Comparison of ENCODE assay signal across 17 cellular contexts in genomic region chr3:42855547-42856380, GRCh38. TPM values are rescaled to one million over a fixed set of nuclear protein-coding genes. Genes with fewer than 3 reads are reported as not detected.
DNase-seq lines count a peak whose midpoint lies in the region; TF ChIP-seq lines count a peak whose summit lies in the region.
"Had no signal": no experiment of that assay in that cellular context is flagged by ENCODE, and none has a peak within 500 bp of the region (broad histone marks: within the 10 kb centered on the region; RNA-seq: fewer than 3 reads in every experiment).

No MANE protein-coding gene starts in this region.

- no peaks in the 10 kb centered on the region; a peak in 1 of 7 replicates for H3K36me3 Mint-ChIP-seq in H9 (ENCODE audit: insufficient read depth in 1 of 3, low read depth in 3 of 3)
- H3K36me3 Mint-ChIP-seq in activated CD4-positive, alpha-beta T cell treated with anti-CD3 and anti-CD28 coated beads, Interleukin-2, amount 10 ng/mL, durations not matched to agents 7 days and 5 days (ENCODE audit: low read depth), result no peaks in the 10 kb centered on the region

- no peak overlapping the region for H2BK20ac ChIP-seq in H9 (ENCODE audit: low read depth, low read length, poor library complexity, severe bottlenecking)

- no peaks in the 10 kb centered on the region for H4K20me1 ChIP-seq in H9 (ENCODE audit: control insufficient read depth, insufficient read depth, insufficient read length)

- H3K14ac ChIP-seq in H9 (ENCODE audit: insufficient read depth, low read length), result no peak overlapping the region

- H3K56ac ChIP-seq in H9 (ENCODE audit: insufficient read length, low read depth, low read length), result no peak overlapping the region

- H3K4me2 ChIP-seq in H9 (ENCODE audit: insufficient read depth, insufficient read length, low read length), result no peak overlapping the region
- H3K4me2 ChIP-seq: PC-9 had no signal

- no peak overlapping the region for H4K91ac ChIP-seq in H9 (ENCODE audit: insufficient read length, low read depth, low read length)

- H2AK5ac ChIP-seq in H9 (ENCODE audit: insufficient read length, low read length), result no peak overlapping the region

- no peaks in the 10 kb centered on the region for H3K27me3 ChIP-seq in H9 (ENCODE audit: insufficient read depth, low read length)
- H3K27me3 ChIP-seq: SJCRH30 had no signal

- H4K8ac ChIP-seq in H9 (replicated peaks; ENCODE audit: insufficient read length, low read depth, low read length), result no peak overlapping the region

- H3K9me3 ChIP-seq in H9 (ENCODE audit: control insufficient read depth, low read depth, low read length), result no peaks in the 10 kb centered on the region
- H3K9me3 ChIP-seq: SJCRH30 had no signal

- H2AFZ ChIP-seq in H9 (ENCODE audit: low read length), result no peak overlapping the region
- H2AFZ ChIP-seq: PC-9 had no signal

- no peak overlapping the region for H3T11ph ChIP-seq in H9 (ENCODE audit: low read length)

- H2BK15ac ChIP-seq in H9 (ENCODE audit: low read depth, low read length), result no peak overlapping the region

- H3K9ac ChIP-seq in H9 (ENCODE audit: extremely low read depth, insufficient read length, low read length), result no peak overlapping the region

- WGBS in H9 (ENCODE audit: extremely low coverage, insufficient read length, low lambda C conversion rate), result no CpG with 5 or more reads among the region's 4 CpGs

- H3K18ac ChIP-seq in H9 (ENCODE audit: insufficient read length, low read depth, low read length), result no peak overlapping the region

- POLR2A ChIA-PET in activated CD4-positive, alpha-beta T cell treated with anti-CD3 and anti-CD28 coated beads, Interleukin-2, amount 10 ng/mL, durations not matched to agents 7 days and 5 days (lab: Charles Lee), result no interaction called here

- H3K79me2 ChIP-seq in H9 (ENCODE audit: insufficient read depth, low read length), result no peaks in the 10 kb centered on the region

- no peak overlapping the region for H4K5ac ChIP-seq in H9 (ENCODE audit: insufficient read length, low read depth, low read length)

- no peak overlapping the region for H3K4me3 Mint-ChIP-seq in H9
- H3K4me3 Mint-ChIP-seq in activated CD4-positive, alpha-beta T cell treated with anti-CD3 and anti-CD28 coated beads, Interleukin-2, amount 10 ng/mL, durations not matched to agents 7 days and 5 days, result no peak overlapping the region

- no peak overlapping the region for H3K27ac ChIP-seq in H9 (ENCODE audit: insufficient read length, low read depth, low read length)
- H3K27ac ChIP-seq: PC-9, SJCRH30 had no signal

- H3K9me3 Mint-ChIP-seq in H9, result peaks cover 6 to 9% of the 10 kb centered on the region in 2 experiments; a peak in 3 of 5 replicates
- H3K9me3 Mint-ChIP-seq in activated CD4-positive, alpha-beta T cell treated with anti-CD3 and anti-CD28 coated beads, Interleukin-2, amount 10 ng/mL, durations not matched to agents 7 days and 5 days, result no peaks in the 10 kb centered on the region

- no peak overlapping the region for H2BK5ac ChIP-seq in H9 (ENCODE audit: insufficient read length, low read length)

- no peak overlapping the region for H3K23ac ChIP-seq in H9 (ENCODE audit: insufficient read length, low read depth, low read length)

- no peaks in the 10 kb centered on the region for H3K79me1 ChIP-seq in H9 (ENCODE audit: insufficient read depth, low read depth, low read length, poor library complexity, severe bottlenecking)

- H3K4ac ChIP-seq in H9 (ENCODE audit: low read depth, low read length), result no peak overlapping the region

- no peak overlapping the region for H2BK120ac ChIP-seq in H9 (ENCODE audit: low read depth, low read length, poor library complexity, severe bottlenecking)

- no peaks in the 10 kb centered on the region for H3K23me2 ChIP-seq in H9 (ENCODE audit: insufficient read length, low read depth, low read length, poor library complexity, severe bottlenecking)

- H3K4me1 ChIP-seq in H9 (ENCODE audit: insufficient read depth, low read length), result no peaks in the 10 kb centered on the region
- H3K4me1 ChIP-seq: SJCRH30 had no signal

- CTCF ChIA-PET in activated CD4-positive, alpha-beta T cell treated with anti-CD3 and anti-CD28 coated beads, Interleukin-2, amount 10 ng/mL, durations not matched to agents 7 days and 5 days (lab: Charles Lee), result no interaction called here

- peaks cover 3 to 4% of the 10 kb centered on the region in 2 experiments; a peak in 3 of 4 replicates for H3K4me1 Mint-ChIP-seq in H9
- no peaks in the 10 kb centered on the region for H3K4me1 Mint-ChIP-seq in activated CD4-positive, alpha-beta T cell treated with anti-CD3 and anti-CD28 coated beads, Interleukin-2, amount 10 ng/mL, durations not matched to agents 7 days and 5 days

- H2BK12ac ChIP-seq in H9 (ENCODE audit: insufficient read length, low read depth, low read length), result no peak overlapping the region

- no peak for TF ChIP-seq CTCF in H9 (conservative IDR thresholded peaks at IDR 0.05)

- H3K27me3 Mint-ChIP-seq in H9 (ENCODE audit: low read depth), result peaks cover 6% of the 10 kb centered on the region
- peaks cover 21% of the 10 kb centered on the region for H3K27me3 Mint-ChIP-seq in activated CD4-positive, alpha-beta T cell treated with anti-CD3 and anti-CD28 coated beads, Interleukin-2, amount 10 ng/mL, durations not matched to agents 7 days and 5 days

- no peak overlapping the region for H3K27ac Mint-ChIP-seq in H9
- H3K27ac Mint-ChIP-seq in activated CD4-positive, alpha-beta T cell treated with anti-CD3 and anti-CD28 coated beads, Interleukin-2, amount 10 ng/mL, durations not matched to agents 7 days and 5 days, result no peak overlapping the region

- DNase-seq in H9 (peak; percentile 6), OCI-M1 (lab: John Stamatoyannopoulos, UW) (peak; percentile 40), ecto neural progenitor cell (ENCODE audit: low spot score) (peak; percentile 12), mucosa of gallbladder (ENCODE audit: low spot score) (peak; percentile 69), LoVo (ENCODE audit: low spot score) (no peak), NCI-H2171 treated with DMSO at 0.1 percent for 48 hours (lab: John Stamatoyannopoulos, UW) (no peak), NCI-H2227 (lab: John Stamatoyannopoulos, UW; ENCODE audit: unreplicated experiment) (no peak)
- no peak for DNase-seq in activated CD4-positive, alpha-beta T cell treated with anti-CD3 and anti-CD28 coated beads, Interleukin-2, amount 10 ng/mL, durations not matched to agents 7 days and 5 days
- DNase-seq: EL, GOT3, MM.1S, NCI-H1105, NCI-H187, NCI-H774, PC-9, SJCRH30 had no signal

RNA-seq across cellular contexts. Expression of gene CYP8B1, which starts 19.9 kb away (rescaled TPM):
- total RNA-seq in H9 (2021), result not detected in 2 replicates
- 2.8 TPM for total RNA-seq in mucosa of gallbladder
- not detected for total RNA-seq in activated CD4-positive, alpha-beta T cell treated with anti-CD3 and anti-CD28 coated beads, Interleukin-2, amount 10 ng/mL, durations not matched to agents 7 days and 5 days
- total RNA-seq: NCI-H460, PC-9, SJCRH30 had no signal

RNA-seq across cellular contexts. Expression of gene ACKR2, which starts 46.5 kb away (rescaled TPM):
- total RNA-seq in H9 (2021), result 0.13 TPM in 1 of 2 replicates, not detected in the other
- total RNA-seq in mucosa of gallbladder, result 5.0 TPM
- under 1 TPM; 0.40 to 0.73 TPM for total RNA-seq in activated CD4-positive, alpha-beta T cell treated with anti-CD3 and anti-CD28 coated beads, Interleukin-2, amount 10 ng/mL, durations not matched to agents 7 days and 5 days
- total RNA-seq: NCI-H460, SJCRH30 had no signal

RNA-seq across cellular contexts. Expression of gene ZNF662, which starts 50.2 kb away (rescaled TPM):
- total RNA-seq in H9 (2021) (not detected in 2 replicates), mucosa of gallbladder (8.6 TPM)
- total RNA-seq in activated CD4-positive, alpha-beta T cell treated with anti-CD3 and anti-CD28 coated beads, Interleukin-2, amount 10 ng/mL, durations not matched to agents 7 days and 5 days, result under 1 TPM; 0.22 to 0.25 TPM
- total RNA-seq: NCI-H460, SJCRH30 had no signal

RNA-seq across cellular contexts. Expression of gene HIGD1A, which starts 51.5 kb away (rescaled TPM):
- total RNA-seq in H9 (2021) (77.6 and 84.2 TPM in 2 replicates), mucosa of gallbladder (96.7 TPM)
- 10 to 100 TPM; 51.6 to 72.1 TPM for total RNA-seq in activated CD4-positive, alpha-beta T cell treated with anti-CD3 and anti-CD28 coated beads, Interleukin-2, amount 10 ng/mL, durations not matched to agents 7 days and 5 days

Comparison
In these comparisons a context has a peak if more than half of its experiments do, and no peak if none do; other contexts are left out.
1. DNase-seq: peak in H9 (single experiment), OCI-M1 (single experiment), ecto neural progenitor cell (single experiment) and mucosa of gallbladder (single experiment); none in LoVo (single experiment), activated CD4-positive, alpha-beta T cell treated with anti-CD3 and anti-CD28 coated beads, Interleukin-2, amount 10 ng/mL, durations not matched to agents 7 days and 5 days (single experiment), NCI-H2171 treated with DMSO at 0.1 percent for 48 hours (single experiment) and NCI-H2227 (single experiment).